ENCODE assay signal across 12 cellular contexts in the genomic region with DNA sequence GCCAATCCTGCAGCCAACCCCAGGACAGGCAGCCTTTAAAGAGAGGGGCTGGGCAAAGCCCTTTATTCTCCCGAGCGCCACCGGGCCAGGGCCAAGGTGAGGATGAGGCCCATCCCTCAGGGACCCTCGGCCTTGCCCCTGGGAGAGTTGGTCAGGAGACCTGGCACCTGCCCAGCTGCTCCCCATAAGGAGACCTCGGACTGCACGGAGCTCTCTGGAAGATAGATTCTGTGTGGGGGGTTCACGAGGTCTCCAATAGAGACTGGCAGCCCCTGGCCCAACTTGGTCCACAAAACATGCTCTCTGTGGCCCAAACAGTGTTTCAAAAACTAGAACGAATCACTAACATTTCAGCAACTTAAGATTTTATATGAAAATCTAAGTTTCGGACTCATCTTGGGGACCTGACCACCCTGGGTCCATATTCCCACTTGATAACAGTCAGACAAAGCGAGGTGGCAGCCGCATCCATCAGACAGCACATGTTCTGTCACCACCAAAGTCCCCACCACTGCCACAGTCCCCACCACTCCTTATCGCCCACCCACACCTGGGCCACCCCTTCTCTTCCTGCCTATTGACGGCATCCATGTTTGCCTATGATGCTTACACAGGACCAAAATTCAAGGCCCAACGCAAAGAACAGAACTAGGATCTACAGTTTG.
DNase-seq lines count a peak whose midpoint lies in the region; ATAC-seq, FAIRE-seq and TF ChIP-seq lines count a peak whose summit lies in the region.
"Had no signal": no experiment of that assay in that cellular context is flagged by ENCODE, and none has a peak within 500 bp of the region (broad histone marks: within the 10 kb centered on the region; RNA-seq: fewer than 3 reads in every experiment).

No MANE protein-coding gene starts in this region.

- H3F3A ChIP-seq in GM23248 (ENCODE audit: insufficient read depth), result no peaks in the 10 kb centered on the region

- DNase-seq in GM23248 (no peak), GM12878 (ENCODE audit: low read depth, low spot score) (no peak), kidney (peak; percentile 73), trophoblast cell (no peak), SHP77 (lab: John Stamatoyannopoulos, UW) (no peak)
- DNase-seq: activated CD8-positive, alpha-beta memory T cell treated with anti-CD3 and anti-CD28 coated beads, Interleukin-2, amount 50 U/mL, for 48 hours; effector CD8-positive, alpha-beta T cell had no signal

- H3K9me3 Mint-ChIP-seq in stimulated activated memory B cell treated with anti-CD40 and anti-IgM and Interleukin-4, amounts not matched to agents 10 μg/mL and 1 μg/mL and 100 μg/mL, for 72 hours, result no peaks in the 10 kb centered on the region

- H3K27me3 ChIP-seq in GM23248 (replicated peaks; ENCODE audit: insufficient read depth) (no peaks in the 10 kb centered on the region), GM12878 (replicated peaks in 1 of 2; ENCODE audit: control insufficient read depth in 2 of 2, insufficient read depth in 2 of 2, low read length in 1 of 2) (no peaks in the 10 kb centered on the region), trophoblast cell (ENCODE audit: insufficient read depth, low read length) (no peaks in the 10 kb centered on the region)
- H3K27me3 ChIP-seq: BE2C had no signal

- no peak overlapping the region for H2BK120ac ChIP-seq in trophoblast cell (ENCODE audit: insufficient read depth, low read length, poor library complexity)

- RAD21 ChIA-PET in GM12878 (lab: Charles Lee; ENCODE audit: unreplicated experiment), result interaction anchor here (1.2 kb wide), 1 partner anchor 26 kb away, joined by 3 read pairs; no protein-coding TSS in a partner anchor

- H3K36me3 ChIP-seq in GM23248 (ENCODE audit: low read depth), result no peaks in the 10 kb centered on the region
- H3K36me3 ChIP-seq in GM12878 (ENCODE audit: control insufficient read depth in 2 of 2, insufficient read depth in 2 of 2, low read length in 1 of 2), result peaks cover 0 to 1% of the 10 kb centered on the region in 2 experiments; a peak in 2 of 4 replicates
- no peaks in the 10 kb centered on the region for H3K36me3 ChIP-seq in kidney (ENCODE audit: control insufficient read depth in 1 of 2, insufficient read depth in 2 of 2, low read length in 2 of 2)
- H3K36me3 ChIP-seq in trophoblast cell (ENCODE audit: control insufficient read depth in 1 of 2, insufficient read depth in 2 of 2, low read length in 2 of 2), result no peaks in the 10 kb centered on the region
- H3K36me3 ChIP-seq: BE2C had no signal

- H3K4me1 ChIP-seq in GM23248 (ENCODE audit: insufficient read depth) (peaks cover 13% of the 10 kb centered on the region), GM12878 (ENCODE audit: control insufficient read depth, insufficient read depth, low read length) (peaks cover 31% of the 10 kb centered on the region), kidney (ENCODE audit: control insufficient read depth in 1 of 2, insufficient read depth in 1 of 2, low read depth in 1 of 2, low read length in 2 of 2) (peaks cover 11 to 51% of the 10 kb centered on the region in 2 donors), trophoblast cell (ENCODE audit: control insufficient read depth in 1 of 2, insufficient read depth in 2 of 2, low read length in 2 of 2) (peaks cover 2 to 8% of the 10 kb centered on the region in 2 experiments)
- H3K4me1 ChIP-seq: BE2C had no signal

- in situ Hi-C loops in GM23248 (cut with MboI) (no loop called here), GM12878 (cut with MboI) (no loop called here)

- H3K9ac ChIP-seq in GM23248 (peak overlapping the region; percentile 30; the same call in 1 of the 2 replicates), GM12878 (ENCODE audit: control insufficient read depth, insufficient read depth, low read length) (peak overlapping the region; percentile 12; the same call in 1 of the 2 replicates), kidney (ENCODE audit: low read length in 2 of 2) (peak overlapping the region in 1 of 2 donors; percentile 35), trophoblast cell (ENCODE audit: low read length) (no peak overlapping the region)

- H3K9me3 ChIP-seq in GM23248 (ENCODE audit: low read depth) (no peaks in the 10 kb centered on the region), GM12878 (replicated peaks; ENCODE audit: control insufficient read depth, insufficient read depth, low read length) (no peaks in the 10 kb centered on the region), kidney (ENCODE audit: control insufficient read depth in 1 of 2, low read length in 2 of 2) (no peaks in the 10 kb centered on the region), trophoblast cell (ENCODE audit: insufficient read depth, low read depth, low read length) (peaks cover 3% of the 10 kb centered on the region)
- H3K9me3 ChIP-seq: BE2C had no signal

- no peak overlapping the region for H3K18ac ChIP-seq in trophoblast cell (ENCODE audit: low read length)

- H3K27ac Mint-ChIP-seq in stimulated activated memory B cell treated with anti-CD40 and anti-IgM and Interleukin-4, amounts not matched to agents 10 μg/mL and 1 μg/mL and 100 μg/mL, for 72 hours, result peak overlapping the region; percentile 95

- H2AFZ ChIP-seq in GM23248 (no peak overlapping the region), GM12878 (ENCODE audit: control insufficient read depth, low read depth, low read length) (no peak overlapping the region), trophoblast cell (ENCODE audit: insufficient read depth, low read length, poor library complexity) (no peak overlapping the region)

- no peak overlapping the region for H3K27ac ChIP-seq in GM23248
- H3K27ac ChIP-seq in GM12878 (ENCODE audit: control insufficient read depth, insufficient read depth), result no peak overlapping the region
- peak overlapping the region; percentile 33 to 39 for H3K27ac ChIP-seq in kidney (ENCODE audit: low read depth in 2 of 2, low read length in 2 of 2)
- H3K27ac ChIP-seq in trophoblast cell (ENCODE audit: low read depth, low read length), result no peak overlapping the region
- H3K27ac ChIP-seq: HL-60 had no signal

- no peak overlapping the region for H2AK5ac ChIP-seq in trophoblast cell (ENCODE audit: low read length)

- 95% methylated on average over 14 of the region's 14 CpGs for WGBS in GM23248 (ENCODE audit: low coverage in 1 of 2, low lambda C conversion rate in 2 of 2, missing lambda C conversion rate in 2 of 2), 2 experiments
- 94% methylated on average over 14 of the region's 14 CpGs for whole genome bisulfite sequencing in GM12878 (ENCODE audit: insufficient coverage, insufficient replicate concordance, low lambda C conversion rate, missing lambda C conversion rate)
- WGBS in trophoblast cell (ENCODE audit: extremely low coverage, insufficient coverage, insufficient read length), result no CpG with 5 or more reads among the region's 14 CpGs

- no peaks in the 10 kb centered on the region for H3K79me1 ChIP-seq in trophoblast cell (ENCODE audit: low read length)

- peaks cover 94% of the 10 kb centered on the region for H3K4me1 Mint-ChIP-seq in stimulated activated memory B cell treated with anti-CD40 and anti-IgM and Interleukin-4, amounts not matched to agents 10 μg/mL and 1 μg/mL and 100 μg/mL, for 72 hours

- no peak for TF ChIP-seq CTCF in GM12878 (IDR thresholded peaks at IDR 0.05 in 2 of 3, conservative IDR thresholded peaks at IDR 0.05 in 1 of 3; ENCODE audit: control insufficient read depth in 2 of 3, extremely low read depth in 1 of 3, insufficient read depth in 1 of 3, low read depth in 3 of 3, low read length in 3 of 3)
- TF ChIP-seq CTCF in kidney (IDR thresholded peaks at IDR 0.05; ENCODE audit: borderline replicate concordance, extremely low read depth, insufficient read depth), result no peak

- H2BK12ac ChIP-seq in trophoblast cell (ENCODE audit: low read length), result no peak overlapping the region

- no peak overlapping the region for H3K14ac ChIP-seq in trophoblast cell (ENCODE audit: low read length)

- no peak for TF ChIP-seq POLR2A in GM12878 (IDR thresholded peaks at IDR 0.05; ENCODE audit: low read depth, low read length)

- H3K9me2 ChIP-seq in GM23248 (ENCODE audit: insufficient read depth), result no peaks in the 10 kb centered on the region

- H3K79me2 ChIP-seq in GM23248 (ENCODE audit: insufficient read depth) (peaks cover 98% of the 10 kb centered on the region), GM12878 (ENCODE audit: control insufficient read depth, insufficient read depth, low read length) (peaks cover 54% of the 10 kb centered on the region), trophoblast cell (ENCODE audit: control insufficient read depth, insufficient read depth, low read length, poor library complexity) (peaks cover 3% of the 10 kb centered on the region)

- H4K20me1 ChIP-seq in GM23248 (ENCODE audit: insufficient read depth) (no peaks in the 10 kb centered on the region), GM12878 (ENCODE audit: control insufficient read depth, insufficient read depth) (peaks cover 16% of the 10 kb centered on the region)

- H4K8ac ChIP-seq in trophoblast cell (ENCODE audit: low read depth, low read length), result no peak overlapping the region

- H3K4me2 ChIP-seq in GM23248 (ENCODE audit: unreplicated experiment) (no peak overlapping the region), GM12878 (ENCODE audit: control insufficient read depth, insufficient read depth) (no peak overlapping the region), trophoblast cell (ENCODE audit: low read length) (no peak overlapping the region)

- H2BK5ac ChIP-seq in trophoblast cell (ENCODE audit: low read depth, low read length, poor library complexity), result no peak overlapping the region

- H3K4me3 ChIP-seq in GM23248 (no peak overlapping the region), GM12878 (no peak overlapping the region), kidney (ENCODE audit: low read length in 2 of 2) (no peak overlapping the region), trophoblast cell (ENCODE audit: low read depth, low read length) (no peak overlapping the region)

- H4K12ac ChIP-seq in trophoblast cell (ENCODE audit: low read depth, low read length), result no peak overlapping the region

- no peak overlapping the region for H3K23ac ChIP-seq in trophoblast cell (ENCODE audit: low read length)

- TF ChIP-seq EP300 in GM12878 (IDR thresholded peaks at IDR 0.05; ENCODE audit: borderline replicate concordance in 1 of 2, control insufficient read depth in 1 of 2, low read depth in 2 of 2, low read length in 2 of 2), result no peak

- H3K36me3 Mint-ChIP-seq in stimulated activated memory B cell treated with anti-CD40 and anti-IgM and Interleukin-4, amounts not matched to agents 10 μg/mL and 1 μg/mL and 100 μg/mL, for 72 hours, result peaks cover 26% of the 10 kb centered on the region

- CTCF ChIA-PET in GM12878 (lab: Yijun Ruan, JAX), result interaction anchor here (1.1 to 1.3 kb wide), 2 partner anchors 40 to 113 kb away, joined by 3 to 5 read pairs; no protein-coding TSS in a partner anchor

- ATAC-seq in GM12878 (no peak), HG03159 (IDR thresholded peaks at IDR 0.05; ENCODE audit: unreplicated experiment) (no peak), GM18873 (IDR thresholded peaks at IDR 0.05; ENCODE audit: low FRiP score, unreplicated experiment) (no peak)
- no peak for ATAC-seq in stimulated activated memory B cell treated with anti-CD40 and anti-IgM and Interleukin-4, amounts not matched to agents 10 μg/mL and 1 μg/mL and 100 μg/mL, for 72 hours

- intact Hi-C loops in GM12878 (cut with micrococcal nuclease; ENCODE audit: unreplicated experiment), result no loop called here
- intact Hi-C loops in kidney (cut with DNase I), result no loop called here

- POLR2A ChIA-PET in GM12878 (lab: Charles Lee), result no interaction called here

- H3K4me3 Mint-ChIP-seq in stimulated activated memory B cell treated with anti-CD40 and anti-IgM and Interleukin-4, amounts not matched to agents 10 μg/mL and 1 μg/mL and 100 μg/mL, for 72 hours, result peak overlapping the region; percentile 38

- SMC1A ChIA-PET in GM12878 (lab: Charles Lee; ENCODE audit: uncharacterized antibody, unreplicated experiment), result no interaction called here

- no peaks in the 10 kb centered on the region for H3K27me3 Mint-ChIP-seq in stimulated activated memory B cell treated with anti-CD40 and anti-IgM and Interleukin-4, amounts not matched to agents 10 μg/mL and 1 μg/mL and 100 μg/mL, for 72 hours

- no TSS peak for BruUV-seq in GM12878 (replicated peaks; lab: Mats Ljungman, UMichigan)

- TF ChIP-seq RAD21 in GM12878 (IDR thresholded peaks at IDR 0.05; ENCODE audit: insufficient read depth, low read depth, low read length), result no peak

- H3K4ac ChIP-seq in trophoblast cell (ENCODE audit: low read depth, low read length), result no peak overlapping the region

- no peak overlapping the region for H4K91ac ChIP-seq in trophoblast cell (ENCODE audit: low read depth, low read length)

- no peak for FAIRE-seq in GM12878 (lab: Jason Lieb, UNC)
- no peak for FAIRE-seq in kidney (lab: Jason Lieb, UNC)

Comparison
In these comparisons a context has a peak if more than half of its experiments do, and no peak if none do; other contexts are left out.
1. H3K27ac ChIP-seq: peak in kidney (2 of 2); none in GM23248 (single experiment), GM12878 (single experiment) and trophoblast cell (single experiment).